ENCODE assay signal across 27 cellular contexts in genomic region chr1:174103766-174104165, GRCh38.
"Had no signal": no experiment of that assay in that cellular context is flagged by ENCODE, and none has a peak within 500 bp of the region (broad histone marks: within the 10 kb centered on the region; RNA-seq: fewer than 3 reads in every experiment).

No MANE protein-coding gene starts in this region.

- FAIRE-seq: endometrium, islet of Langerhans, keratinocyte had no signal

- H3K4me3 ChIP-seq: colonic mucosa, esophagus squamous epithelium, gastrocnemius medialis, heart right ventricle, left lung, lower lobe of right lung, mucosa of descending colon had no signal

- DNase-seq: colonic mucosa; cortex of kidney; effector CD8-positive, alpha-beta T cell; effector memory CD8-positive, alpha-beta T cell; endodermal cell; erythroblast; esophagus squamous epithelium; foreskin fibroblast; foreskin melanocyte; gastrocnemius medialis; glutamatergic neuron; head of caudate nucleus; heart right ventricle; hippocampal formation; left cardiac atrium; left lung; left ventricle myocardium superior; lower lobe of right lung; mesenchymal stem cell; midbrain; mucosa of descending colon; naive B cell had no signal

- H3K9me3 ChIP-seq: colonic mucosa, esophagus squamous epithelium, gastrocnemius medialis, heart right ventricle, left lung, lower lobe of right lung, mucosa of descending colon had no signal

- H3K27ac ChIP-seq: colonic mucosa, epithelial cell of prostate, esophagus squamous epithelium, gastrocnemius medialis, heart right ventricle, left lung, lower lobe of right lung had no signal

- ATAC-seq: effector memory CD8-positive, alpha-beta T cell; esophagus mucosa; gastrocnemius medialis; heart right ventricle; left cardiac atrium; left lung; left ventricle myocardium superior; lower lobe of right lung; mucosa of descending colon had no signal

- H3K4me1 ChIP-seq: colonic mucosa, esophagus squamous epithelium, gastrocnemius medialis, heart right ventricle, left lung, lower lobe of right lung had no signal

- H3K36me3 ChIP-seq: colonic mucosa, esophagus squamous epithelium, gastrocnemius medialis, heart right ventricle, left lung, lower lobe of right lung had no signal

- H3K27me3 ChIP-seq: colonic mucosa, esophagus squamous epithelium, gastrocnemius medialis, left lung had no signal
